8 cellular contexts compared by ENCODE assay signal in the genomic region with DNA sequence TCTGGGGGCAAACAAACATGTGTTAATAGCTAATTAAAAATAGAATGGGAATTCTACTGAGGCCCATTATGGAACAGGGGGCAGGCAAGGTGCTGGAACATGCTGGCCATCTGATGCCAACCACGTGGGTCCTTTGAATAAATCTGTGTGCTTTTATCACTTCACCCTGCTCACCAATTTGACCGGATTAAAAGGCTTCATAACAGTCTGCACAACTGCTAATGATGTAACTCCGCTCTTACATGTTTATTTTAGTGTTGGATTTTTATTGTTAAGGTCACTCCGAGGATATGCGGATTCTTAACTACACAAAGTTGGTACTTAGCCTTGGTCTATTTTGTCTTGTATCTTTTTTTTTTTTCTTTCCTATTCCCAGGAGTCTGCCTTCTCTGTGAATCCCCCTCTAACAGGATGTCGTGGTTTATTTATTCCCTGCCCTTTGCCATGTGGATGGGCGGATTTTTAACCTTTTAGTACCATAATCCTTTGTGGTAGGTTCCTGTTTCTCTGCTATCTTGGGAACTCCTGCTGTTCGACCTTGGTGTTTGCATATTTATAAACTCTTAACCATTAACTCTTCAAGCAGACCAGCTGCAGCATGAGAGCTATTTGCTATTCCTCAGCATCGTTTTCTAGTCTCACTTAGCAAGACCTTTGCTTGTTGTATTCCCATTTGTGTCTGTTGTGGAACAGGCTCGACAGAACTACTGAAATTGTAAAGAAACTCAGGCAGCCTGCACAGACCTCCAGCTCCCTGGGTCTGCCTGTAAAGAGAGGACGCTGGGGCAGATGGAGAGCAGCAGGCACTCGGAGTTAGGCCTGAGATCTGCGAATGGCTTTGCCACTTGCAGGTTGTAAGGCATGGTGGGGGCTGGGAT. TPM values are rescaled to one million over a fixed set of nuclear protein-coding genes. Genes with fewer than 3 reads are reported as not detected.
DNase-seq lines count a peak whose midpoint lies in the region; ATAC-seq and TF ChIP-seq lines count a peak whose summit lies in the region.
"Had no signal": no experiment of that assay in that cellular context is flagged by ENCODE, and none has a peak within 500 bp of the region (broad histone marks: within the 10 kb centered on the region; RNA-seq: fewer than 3 reads in every experiment).

No MANE protein-coding gene starts in this region.

- DNase-seq in NAMALWA (ENCODE audit: low spot score) = peak; percentile 36
- peak; percentile 69 for DNase-seq in endodermal cell
- DNase-seq in sciatic nerve (ENCODE audit: low spot score) = no peak
- DNase-seq in stimulated activated naive CD8-positive, alpha-beta T cell treated with anti-CD3 and anti-CD28 coated beads, Interleukin-15, Interleukin-2, amounts not matched to agents 100 U/mL and 50 U/mL, for 24 hours = no peak
- DNase-seq in activated T-cell treated with anti-CD3 and anti-CD28 coated beads, Interleukin-2, amount 50 U/mL, for 4 hours = no peak
- DNase-seq: cortex of kidney had no signal

- peak overlapping the region; percentile 27 for H3K27ac Mint-ChIP-seq in endodermal cell

- H3K9me3 Mint-ChIP-seq in endodermal cell = peaks cover 6% of the 10 kb centered on the region
- no peaks in the 10 kb centered on the region for H3K9me3 Mint-ChIP-seq in activated T-cell treated with anti-CD3 and anti-CD28 coated beads, Interleukin-2, amount 50 U/mL, for 4 hours

- peaks cover 7% of the 10 kb centered on the region for H3K9me3 ChIP-seq in endodermal cell (ENCODE audit: control insufficient read depth, low read length)

- intact Hi-C loops in sciatic nerve (cut with DNase I) = no loop called here

- H3K36me3 Mint-ChIP-seq in endodermal cell (ENCODE audit: low read depth) = peaks cover 40% of the 10 kb centered on the region
- no peaks in the 10 kb centered on the region for H3K36me3 Mint-ChIP-seq in activated T-cell treated with anti-CD3 and anti-CD28 coated beads, Interleukin-2, amount 50 U/mL, for 4 hours (ENCODE audit: insufficient read depth)

- no peak for TF ChIP-seq CTCF in endodermal cell (conservative IDR thresholded peaks at IDR 0.05)

- peaks cover 28% of the 10 kb centered on the region for H3K4me1 ChIP-seq in endodermal cell (ENCODE audit: control insufficient read depth, insufficient read depth, low read length)

- H3K27ac ChIP-seq in endodermal cell (ENCODE audit: low read depth, low read length) = peak overlapping the region; percentile 83

- no peaks in the 10 kb centered on the region for H3K27me3 ChIP-seq in endodermal cell (ENCODE audit: control insufficient read depth, insufficient read depth, low read length, poor library complexity, severe bottlenecking)

- H3K4me3 ChIP-seq in endodermal cell (ENCODE audit: low read length) = no peak overlapping the region

- peak overlapping the region; percentile 3 for H3K4me3 Mint-ChIP-seq in endodermal cell
- H3K4me3 Mint-ChIP-seq in activated T-cell treated with anti-CD3 and anti-CD28 coated beads, Interleukin-2, amount 50 U/mL, for 4 hours = no peak overlapping the region

- no peaks in the 10 kb centered on the region for H3K27me3 Mint-ChIP-seq in endodermal cell (ENCODE audit: insufficient read depth)
- H3K27me3 Mint-ChIP-seq in activated T-cell treated with anti-CD3 and anti-CD28 coated beads, Interleukin-2, amount 50 U/mL, for 4 hours (ENCODE audit: low read depth) = no peaks in the 10 kb centered on the region

- H3K36me3 ChIP-seq in endodermal cell (ENCODE audit: control insufficient read depth, insufficient read depth, low read length) = peaks cover 41% of the 10 kb centered on the region

- no peak overlapping the region for H3K9ac ChIP-seq in endodermal cell (ENCODE audit: extremely low read depth, low read length, poor library complexity, severe bottlenecking)

- peaks cover 50% of the 10 kb centered on the region for H3K4me1 Mint-ChIP-seq in endodermal cell
- H3K4me1 Mint-ChIP-seq in activated T-cell treated with anti-CD3 and anti-CD28 coated beads, Interleukin-2, amount 50 U/mL, for 4 hours (ENCODE audit: low read depth) = no peaks in the 10 kb centered on the region

- WGBS in endodermal cell (ENCODE audit: insufficient coverage in 1 of 2, insufficient read length in 1 of 2), 2 experiments = 47 to 59% methylated on average over 5 to 13 of the region's 13 CpGs

- peak; percentile 71 for ATAC-seq in GM21619 (IDR thresholded peaks at IDR 0.05; ENCODE audit: unreplicated experiment)
- peak; percentile 45 for ATAC-seq in sciatic nerve
- ATAC-seq in stimulated activated naive CD8-positive, alpha-beta T cell treated with anti-CD3 and anti-CD28 coated beads, Interleukin-15, Interleukin-2, amounts not matched to agents 100 U/mL and 50 U/mL, for 24 hours = no peak
- ATAC-seq in activated T-cell treated with anti-CD3 and anti-CD28 coated beads, Interleukin-2, amount 50 U/mL, for 4 hours = no peak
- no peak for ATAC-seq in GM18498 (IDR thresholded peaks at IDR 0.05; ENCODE audit: unreplicated experiment)

RNA-seq across cellular contexts. Expression of gene TRIM2, which starts 38.0 kb away (rescaled TPM):
- 10 to 100 TPM; 31.8 to 56.1 TPM for total RNA-seq in endodermal cell
- 83.8 TPM for polyA plus RNA-seq in endodermal cell (2013, experiment 1 of 2)
- polyA plus RNA-seq in endodermal cell (2013, experiment 2 of 2) = 72.7 TPM
- 60.9 TPM for total RNA-seq in sciatic nerve
- total RNA-seq in activated T-cell treated with anti-CD3 and anti-CD28 coated beads, Interleukin-2, amount 50 U/mL, for 4 hours = under 1 TPM; 0.34 to 0.94 (median 0.49) TPM

Comparison
In these comparisons a context has a peak if more than half of its experiments do, and no peak if none do; other contexts are left out.
1. ATAC-seq: peak in GM21619 (single experiment) and sciatic nerve (single experiment); none in stimulated activated naive CD8-positive, alpha-beta T cell treated with anti-CD3 and anti-CD28 coated beads, Interleukin-15, Interleukin-2, amounts not matched to agents 100 U/mL and 50 U/mL, for 24 hours (single experiment), activated T-cell treated with anti-CD3 and anti-CD28 coated beads, Interleukin-2, amount 50 U/mL, for 4 hours (0 of 2) and GM18498 (single experiment).
2. DNase-seq: peak in NAMALWA (single experiment) and endodermal cell (single experiment); none in sciatic nerve (single experiment), stimulated activated naive CD8-positive, alpha-beta T cell treated with anti-CD3 and anti-CD28 coated beads, Interleukin-15, Interleukin-2, amounts not matched to agents 100 U/mL and 50 U/mL, for 24 hours (single experiment) and activated T-cell treated with anti-CD3 and anti-CD28 coated beads, Interleukin-2, amount 50 U/mL, for 4 hours (single experiment).
3. RNA of gene TRIM2, which starts 38.0 kb away (total RNA-seq): 60.9 TPM in sciatic nerve (single experiment) and 31.8 to 56.1 TPM in endodermal cell; 0.34 to 0.94 TPM in activated T-cell treated with anti-CD3 and anti-CD28 coated beads, Interleukin-2, amount 50 U/mL, for 4 hours; every median in the first group is over 10 times any median in the second.